24 cellular contexts compared by ENCODE assay signal in the genomic region with DNA sequence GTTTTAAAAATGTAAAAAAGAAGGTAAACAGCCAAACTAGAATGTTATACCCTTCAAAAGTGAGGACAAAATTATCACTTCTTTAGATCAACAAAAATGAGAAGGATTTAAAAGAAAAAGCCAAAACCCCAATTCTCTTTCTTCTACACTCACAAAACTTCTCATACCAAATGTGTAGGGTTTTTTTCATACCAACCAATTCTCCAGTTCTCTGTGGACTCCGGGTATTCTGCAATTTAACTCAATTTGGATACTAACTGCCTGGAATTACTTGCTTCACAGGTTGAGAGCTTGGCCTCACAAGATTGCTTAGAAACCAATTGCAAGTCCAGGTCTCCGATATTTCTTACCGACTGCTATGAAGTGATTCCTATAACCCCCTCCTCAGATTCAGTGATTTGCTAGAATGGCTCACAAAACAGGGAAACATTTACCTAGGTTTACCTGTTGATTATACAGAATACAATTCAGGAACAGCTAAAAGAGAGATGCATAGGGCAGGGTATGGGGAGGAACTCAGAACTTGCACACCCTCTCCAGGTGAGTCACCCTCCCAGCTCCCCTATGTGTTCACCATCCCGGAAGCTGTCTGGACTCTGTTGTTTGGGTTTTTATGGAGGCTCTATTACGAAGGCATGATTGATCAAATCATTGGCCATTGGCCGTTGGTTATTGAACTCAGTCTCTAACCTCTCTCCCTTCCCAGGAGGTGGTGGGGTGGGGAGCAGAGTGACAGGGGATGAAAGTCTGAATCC.
"Had no signal": no experiment of that assay in that cellular context is flagged by ENCODE, and none has a peak within 500 bp of the region (broad histone marks: within the 10 kb centered on the region; RNA-seq: fewer than 3 reads in every experiment).

No MANE protein-coding gene starts in this region.

- DNase-seq: hippocampal formation; kidney glomerular epithelial cell; left cardiac atrium; left lung; lower lobe of right lung; mesendoderm; naive thymus-derived CD4-positive, alpha-beta T cell; pancreas; posterior cingulate gyrus; retina; right cardiac atrium; spleen; stimulated activated CD4-positive, alpha-beta T cell treated with anti-CD3 and anti-CD28 coated beads, Interleukin-4, amount 100 ng/mL, for 24 hours; stimulated activated naive CD4-positive, alpha-beta T cell; upper lobe of left lung had no signal

- H3K4me3 ChIP-seq: left lung, lower lobe of right lung, pancreas, prostate gland, skin epidermis, spleen, suprapubic skin, tibial nerve, upper lobe of left lung, vagina had no signal

- H3K27me3 ChIP-seq: left lung, pancreas, spleen, suprapubic skin, tibial nerve, upper lobe of left lung, vagina had no signal

- ATAC-seq: left cardiac atrium; left lung; lower lobe of right lung; naive thymus-derived CD4-positive, alpha-beta T cell; natural killer cell treated with Interleukin-12 subunit alpha and Interleukin-12 subunit beta and Interleukin-15 and Interleukin-18, amount 100 ng/mL, for 72 hours; pancreas; right cardiac atrium; sciatic nerve; stimulated activated effector memory CD8-positive, alpha-beta T cell treated with anti-CD3 and anti-CD28 coated beads, Interleukin-12 subunit alpha, Interleukin-12 subunit beta, amount 100 ng/mL, for 72 hours had no signal

- H3K27ac ChIP-seq: left lung, lower lobe of right lung, pancreas, prostate gland, skin epidermis, spleen, suprapubic skin, tibial nerve, upper lobe of left lung, vagina had no signal

- H3K36me3 ChIP-seq: lower lobe of right lung, pancreas, prostate gland had no signal

- FAIRE-seq: keratinocyte, pancreas had no signal

- H3K4me1 ChIP-seq: left lung, lower lobe of right lung, pancreas, prostate gland, spleen, suprapubic skin, tibial nerve, upper lobe of left lung, vagina had no signal

- H3K9me3 ChIP-seq: left lung, lower lobe of right lung, pancreas, prostate gland, suprapubic skin, upper lobe of left lung, vagina had no signal
